8 cellular contexts compared by ENCODE assay signal in the genomic region with DNA sequence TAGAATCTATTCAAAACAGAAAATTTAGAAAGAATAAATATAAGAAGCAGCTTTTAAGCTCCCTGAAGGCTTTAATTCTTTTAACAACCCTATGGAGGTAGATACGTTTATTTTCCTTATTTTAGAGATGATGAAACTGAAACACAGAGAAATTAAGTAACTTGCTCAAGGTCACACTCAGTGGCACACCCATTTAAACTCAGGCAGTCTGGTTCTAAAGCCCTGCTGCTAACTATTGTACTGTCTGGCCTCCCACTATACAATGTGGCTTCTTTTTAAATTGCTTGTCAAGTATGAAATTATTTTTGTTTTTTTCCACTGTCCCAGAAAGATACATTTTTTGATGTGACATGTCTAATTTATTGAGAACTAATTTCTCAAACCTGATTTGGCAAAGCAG. TPM values are rescaled to one million over a fixed set of nuclear protein-coding genes. Genes with fewer than 3 reads are reported as not detected.
A peak's percentile ranks its signal among the peaks of the same experiment; 100 is the strongest.
DNase-seq lines count a peak whose midpoint lies in the region; ATAC-seq and TF ChIP-seq lines count a peak whose summit lies in the region.

No MANE protein-coding gene starts in this region.

- H3K4me1 ChIP-seq in Caco-2 (peaks cover 13% of the 10 kb centered on the region), neural progenitor cell (peaks cover 16% of the 10 kb centered on the region)

- no peak overlapping the region for H3K9ac ChIP-seq in neural progenitor cell

- peak overlapping the region; percentile 98 for H3K4me3 Mint-ChIP-seq in Caco-2 (ENCODE audit: unreplicated experiment)
- H3K4me3 Mint-ChIP-seq in central memory CD8-positive, alpha-beta T cell = peak overlapping the region; percentile 98
- peak overlapping the region; percentile 49 for H3K4me3 Mint-ChIP-seq in neural progenitor cell

- peaks cover 66% of the 10 kb centered on the region for H4K20me1 ChIP-seq in neural progenitor cell (ENCODE audit: low read depth)

- H3K9me3 ChIP-seq in Caco-2 = no peaks in the 10 kb centered on the region
- H3K9me3 ChIP-seq in MG63 = no peaks in the 10 kb centered on the region
- H3K9me3 ChIP-seq in neural progenitor cell (ENCODE audit: low read depth) = no peaks in the 10 kb centered on the region

- no peak overlapping the region for H3K27ac ChIP-seq in neural progenitor cell

- no peak for ATAC-seq in central memory CD8-positive, alpha-beta T cell (replicated peaks; ENCODE audit: extremely low read depth, poor library complexity, severe bottlenecking)
- no peak for ATAC-seq in GM18505 (IDR thresholded peaks at IDR 0.05; ENCODE audit: unreplicated experiment)

- H3K9me3 Mint-ChIP-seq in Caco-2 (ENCODE audit: unreplicated experiment) (no peaks in the 10 kb centered on the region), neural progenitor cell (no peaks in the 10 kb centered on the region)
- H3K9me3 Mint-ChIP-seq in central memory CD8-positive, alpha-beta T cell = no peaks in the 10 kb centered on the region

- intact Hi-C loops in Caco-2 (cut with micrococcal nuclease; ENCODE audit: unreplicated experiment) = no loop called here

- H3K27me3 Mint-ChIP-seq in Caco-2 (ENCODE audit: insufficient read depth, unreplicated experiment) (no peaks in the 10 kb centered on the region), neural progenitor cell (ENCODE audit: insufficient read depth, low read depth) (peaks cover 2% of the 10 kb centered on the region)
- no peaks in the 10 kb centered on the region for H3K27me3 Mint-ChIP-seq in central memory CD8-positive, alpha-beta T cell

- H3K27ac Mint-ChIP-seq in Caco-2 (ENCODE audit: unreplicated experiment) (no peak overlapping the region), neural progenitor cell (no peak overlapping the region)
- peak overlapping the region; percentile 76 for H3K27ac Mint-ChIP-seq in central memory CD8-positive, alpha-beta T cell (ENCODE audit: low read depth)

- BruUV-seq in Caco-2 (replicated peaks; lab: Mats Ljungman, UMichigan) = no TSS peak

- POLR2A ChIA-PET in Caco-2 (lab: Charles Lee) (no interaction called here), GM10248 (lab: Yijun Ruan, JAX) (no interaction called here)

- peaks cover 26% of the 10 kb centered on the region for H3K36me3 Mint-ChIP-seq in Caco-2 (ENCODE audit: insufficient read depth, unreplicated experiment)
- peaks cover 35% of the 10 kb centered on the region for H3K36me3 Mint-ChIP-seq in central memory CD8-positive, alpha-beta T cell (ENCODE audit: insufficient read depth)
- H3K36me3 Mint-ChIP-seq in neural progenitor cell = peaks cover 18% of the 10 kb centered on the region

- H3K4me1 Mint-ChIP-seq in Caco-2 (ENCODE audit: low read depth, unreplicated experiment) (peaks cover 7% of the 10 kb centered on the region), neural progenitor cell (peaks cover 39% of the 10 kb centered on the region)
- peaks cover 56% of the 10 kb centered on the region for H3K4me1 Mint-ChIP-seq in central memory CD8-positive, alpha-beta T cell

- DNase-seq in Caco-2 (no peak), MG63 (no peak), neural progenitor cell (ENCODE audit: low spot score) (no peak), GM10248 (ENCODE audit: extremely low spot score) (no peak), Ammon's horn (ENCODE audit: low spot score) (no peak), pons (ENCODE audit: low spot score) (no peak)
- no peak for DNase-seq in central memory CD8-positive, alpha-beta T cell (ENCODE audit: low spot score in 2 of 2)

- no peak for TF ChIP-seq POLR2A in GM18505 (IDR thresholded peaks at IDR 0.05; ENCODE audit: borderline replicate concordance, extremely low read depth, insufficient read depth, insufficient read length)

- no peak overlapping the region for H2AFZ ChIP-seq in neural progenitor cell (replicated peaks)

- no peak overlapping the region for H3K4me3 ChIP-seq in Caco-2 (ENCODE audit: low read depth, low read length)
- H3K4me3 ChIP-seq in MG63 = peak overlapping the region; percentile 87
- H3K4me3 ChIP-seq in neural progenitor cell = peak overlapping the region; percentile 94

- no peaks in the 10 kb centered on the region; the same call in 1 of the 2 replicates for H3K36me3 ChIP-seq in Caco-2 (ENCODE audit: control insufficient read depth, insufficient read depth, low read length)
- H3K36me3 ChIP-seq in MG63 = peaks cover 10% of the 10 kb centered on the region
- H3K36me3 ChIP-seq in neural progenitor cell = no peaks in the 10 kb centered on the region

- TF ChIP-seq CTCF in Caco-2 (IDR thresholded peaks at IDR 0.05; ENCODE audit: insufficient read depth in 1 of 2, low read depth in 1 of 2, low read length in 1 of 2, severe bottlenecking in 1 of 2, unreplicated experiment in 1 of 2) = no peak
- TF ChIP-seq CTCF in neural progenitor cell (IDR thresholded peaks at IDR 0.05) = no peak
- no peak for TF ChIP-seq CTCF in GM10248 (IDR thresholded peaks at IDR 0.05; ENCODE audit: control extremely low read depth, extremely low read depth, low read depth, missing control alignments)

- CTCF ChIA-PET in Caco-2 (lab: Charles Lee) = interaction anchor here (2.4 kb wide), 1 partner anchor 113 kb away, joined by 8 read pairs; a partner anchor contains a TSS
- CTCF ChIA-PET in GM10248 (lab: Yijun Ruan, JAX) = interaction anchor here (1.1 to 2.4 kb wide), 5 partner anchors 8 to 274 kb away, joined by 3 to 10 read pairs (median 5); a partner anchor contains a TSS

- H3F3A ChIP-seq in neural progenitor cell (ENCODE audit: low read depth) = peaks cover 29% of the 10 kb centered on the region

- peaks cover 91% of the 10 kb centered on the region for H3K79me2 ChIP-seq in neural progenitor cell (ENCODE audit: low read depth)

- H3K27me3 ChIP-seq in Caco-2 (replicated peaks; ENCODE audit: control insufficient read depth, insufficient read depth, low read length) = no peaks in the 10 kb centered on the region
- no peaks in the 10 kb centered on the region for H3K27me3 ChIP-seq in MG63
- no peaks in the 10 kb centered on the region for H3K27me3 ChIP-seq in neural progenitor cell

- peak overlapping the region; percentile 83 for H3K4me2 ChIP-seq in neural progenitor cell

RNA-seq across cellular contexts. Expression of a gene that starts 55.7 kb away (rescaled TPM):
- total RNA-seq in Caco-2 (2022) (not detected in 2 replicates), neural progenitor cell (ENCODE audit: low replicate concordance) (not detected in 2 replicates)
- not detected in 2 replicates for total RNA-seq in MG63 (2014; rRNA removed; shearing (Covaris generic); ENCODE audit: low replicate concordance)
